ENCODE assay signal across 8 cellular contexts in genomic region chr19:45902651-45903625, GRCh38.
A peak's percentile ranks its signal among the peaks of the same experiment; 100 is the strongest.
DNase-seq lines count a peak whose midpoint lies in the region; ATAC-seq, FAIRE-seq and TF ChIP-seq lines count a peak whose summit lies in the region.

No MANE protein-coding gene starts in this region.

- peak overlapping the region in 2 of 3 experiments; percentile 38 to 56 for H3K27ac Mint-ChIP-seq in nephron

- H3K4me3 ChIP-seq in fibroblast of pulmonary artery (replicated peaks; ENCODE audit: low read depth, low read length): peak overlapping the region; percentile 71

- ATAC-seq in stimulated activated naive CD8-positive, alpha-beta T cell treated with anti-CD3 and anti-CD28 coated beads, Interleukin-15, Interleukin-2, amounts not matched to agents 100 U/mL and 50 U/mL, for 24 hours: peak; percentile 89

- POLR2A ChIA-PET in RWPE1 (lab: Yijun Ruan, JAX; ENCODE audit: low non-redundant PET): interaction anchor here (0.5 to 0.6 kb wide), 3 partner anchors 17 to 232 kb away, joined by 3 to 6 read pairs (median 4); partner anchors contain the start of gene IRF2BP1

- no peak for TF ChIP-seq CTCF in RWPE1 (conservative IDR thresholded peaks at IDR 0.05; ENCODE audit: low read depth)
- no peak for TF ChIP-seq CTCF in fibroblast of pulmonary artery (IDR thresholded peaks at IDR 0.05; ENCODE audit: low read length, missing control alignments)
- no peak for TF ChIP-seq CTCF in nephron (IDR thresholded peaks at IDR 0.05; ENCODE audit: unreplicated experiment in 3 of 3)

- H3K4me1 Mint-ChIP-seq in nephron: peaks cover 5% of the 10 kb centered on the region

- peak; percentile 6 for FAIRE-seq in H54 (lab: Jason Lieb, UNC)

- DNase-seq in ELR (ENCODE audit: low read depth): peak; percentile 94
- DNase-seq in H54 (ENCODE audit: insufficient read length, low spot score): peak; percentile 99
- DNase-seq in LoVo (ENCODE audit: low spot score): peak; percentile 98
- DNase-seq in RWPE1 (ENCODE audit: low spot score): peak; percentile 100
- DNase-seq in activated T-helper 9 cell treated with anti-CD3 and anti-CD28 coated beads, Interleukin-2, amount 50 U/mL, for 16 hours (ENCODE audit: low read depth): peak; percentile 99
- DNase-seq in fibroblast of pulmonary artery (ENCODE audit: low read depth): peak; percentile 98
- peak; percentile 100 for DNase-seq in stimulated activated naive CD8-positive, alpha-beta T cell treated with anti-CD3 and anti-CD28 coated beads, Interleukin-15, Interleukin-2, amounts not matched to agents 100 U/mL and 50 U/mL, for 24 hours

- H3K27me3 Mint-ChIP-seq in nephron (ENCODE audit: low read depth): peaks cover 19% of the 10 kb centered on the region

- H3K27ac ChIP-seq in RWPE1: peak overlapping the region; percentile 85

- CTCF ChIA-PET in RWPE1 (lab: Yijun Ruan, JAX): no interaction called here

- TF ChIP-seq POLR2A in H54 (IDR thresholded peaks at IDR 0.05; ENCODE audit: low read depth, low read length): peak; percentile 69

- peaks cover 23% of the 10 kb centered on the region for H3K36me3 Mint-ChIP-seq in nephron (ENCODE audit: low read depth)

- no peaks in the 10 kb centered on the region for H3K9me3 Mint-ChIP-seq in nephron

- H3K4me3 Mint-ChIP-seq in nephron: peak overlapping the region; percentile 90 to 98 (median 97)

Comparison
In these comparisons a context has a peak if more than half of its experiments do, and no peak if none do; other contexts are left out.
1. Peak in every context shown above with its lines: DNase-seq, ATAC-seq, H3K4me3 ChIP-seq and H3K27ac ChIP-seq.